ENCODE assay signal across 8 cellular contexts in genomic region chr22:32904044-32904443, GRCh38.
DNase-seq lines count a peak whose midpoint lies in the region; ATAC-seq and TF ChIP-seq lines count a peak whose summit lies in the region.

No MANE protein-coding gene starts in this region.

- ATAC-seq in SK-N-SH treated with all-trans-retinoic acid at 6 μM for 48 hours = peak; percentile 78
- no peak for ATAC-seq in HG03342 (IDR thresholded peaks at IDR 0.05; ENCODE audit: unreplicated experiment)

- no peaks in the 10 kb centered on the region for H3K4me1 Mint-ChIP-seq in T-helper 2 cell treated with Interferon-gamma antibody and Interleukin-4, amounts not matched to agents 5 μg/mL and 100 μg/mL, for 36 hours (ENCODE audit: low read depth)

- in situ Hi-C loops in ACHN (cut with HindIII; ENCODE audit: low pct_ligation_motif_present, low pct_unique_long_range_greater_than_20kb, low sequenced_read_pairs) = no loop called here

- no peaks in the 10 kb centered on the region for H3K36me3 Mint-ChIP-seq in T-helper 2 cell treated with Interferon-gamma antibody and Interleukin-4, amounts not matched to agents 5 μg/mL and 100 μg/mL, for 36 hours (ENCODE audit: low read depth)

- H3K27me3 Mint-ChIP-seq in T-helper 2 cell treated with Interferon-gamma antibody and Interleukin-4, amounts not matched to agents 5 μg/mL and 100 μg/mL, for 36 hours (ENCODE audit: low read depth) = no peaks in the 10 kb centered on the region

- H3K27ac Mint-ChIP-seq in T-helper 2 cell treated with Interferon-gamma antibody and Interleukin-4, amounts not matched to agents 5 μg/mL and 100 μg/mL, for 36 hours = no peak overlapping the region

- H3K4me3 Mint-ChIP-seq in T-helper 2 cell treated with Interferon-gamma antibody and Interleukin-4, amounts not matched to agents 5 μg/mL and 100 μg/mL, for 36 hours = no peak overlapping the region

- no peaks in the 10 kb centered on the region for H3K9me3 Mint-ChIP-seq in T-helper 2 cell treated with Interferon-gamma antibody and Interleukin-4, amounts not matched to agents 5 μg/mL and 100 μg/mL, for 36 hours

- DNase-seq in ACHN (peak; percentile 14), H4 (ENCODE audit: low spot score) (peak; percentile 27), iPS DF 19.7 (ENCODE audit: low read depth, low spot score) (peak; percentile 28), NK-92 (lab: John Stamatoyannopoulos, UW; ENCODE audit: unreplicated experiment) (no peak)
- no peak for DNase-seq in T-helper 2 cell treated with Interferon-gamma antibody and Interleukin-4, amounts not matched to agents 5 μg/mL and 100 μg/mL, for 36 hours (ENCODE audit: low spot score)
- DNase-seq in stimulated activated naive CD4-positive, alpha-beta T cell (lab: John Stamatoyannopoulos, UW) = no peak

TF ChIP-seq in SK-N-SH treated with all-trans-retinoic acid at 6 μM for 48 hours, 23 proteins besides CTCF, POLR2A, EP300 and RAD21:
- TF ChIP-seq PATZ1 (CRISPR knock-in tag; IDR thresholded peaks at IDR 0.05; ENCODE audit: borderline replicate concordance) (no peak), CSDC2 (CRISPR knock-in tag; IDR thresholded peaks at IDR 0.05) (no peak), ZFP30 (CRISPR knock-in tag; IDR thresholded peaks at IDR 0.05) (no peak), ESRRG (CRISPR knock-in tag; IDR thresholded peaks at IDR 0.05) (no peak), ZFP3 (CRISPR knock-in tag; IDR thresholded peaks at IDR 0.05) (no peak), CREB5 (CRISPR knock-in tag; IDR thresholded peaks at IDR 0.05; ENCODE audit: low read depth) (no peak), ZNF8 (CRISPR knock-in tag; IDR thresholded peaks at IDR 0.05) (no peak), ZNF70 (CRISPR knock-in tag; IDR thresholded peaks at IDR 0.05) (no peak), ZNF565 (CRISPR knock-in tag; conservative IDR thresholded peaks at IDR 0.05; ENCODE audit: low read depth) (no peak), RARB (CRISPR knock-in tag; IDR thresholded peaks at IDR 0.05) (no peak)
TF ChIP-seq in SK-N-SH treated with all-trans-retinoic acid at 6 μM for 48 hours: peak in this region for 0.

Comparison
In these comparisons a context has a peak if more than half of its experiments do, and no peak if none do; other contexts are left out.
1. DNase-seq: peak in ACHN (single experiment), H4 (single experiment) and iPS DF 19.7 (single experiment); none in NK-92 (single experiment), T-helper 2 cell treated with Interferon-gamma antibody and Interleukin-4, amounts not matched to agents 5 μg/mL and 100 μg/mL, for 36 hours (single experiment) and stimulated activated naive CD4-positive, alpha-beta T cell (0 of 6).